ENCODE assay signal across 26 cellular contexts in genomic region chr16:2289282-2289681, GRCh38.
"Had no signal": no experiment of that assay in that cellular context is flagged by ENCODE, and none has a peak within 500 bp of the region (broad histone marks: within the 10 kb centered on the region; RNA-seq: fewer than 3 reads in every experiment).

No MANE protein-coding gene starts in this region.

- H3K4me3 ChIP-seq: esophagus muscularis mucosa, gastrocnemius medialis had no signal

- H3K4me3 Mint-ChIP-seq: activated CD8-positive, alpha-beta T cell treated with anti-CD3 and anti-CD28 coated beads for 36 hours; activated naive CD8-positive, alpha-beta T cell; activated T-cell treated with anti-CD3 and anti-CD28 coated beads, Interleukin-2, amount 50 U/mL, for 4 hours; activated T-helper 17 cell treated with anti-CD3 and anti-CD28 coated beads, Interleukin-2, amount 50 U/mL, for 72 hours; central memory CD8-positive, alpha-beta T cell; effector memory CD8-positive, alpha-beta T cell; WTC11 had no signal

- H3K4me1 ChIP-seq: esophagus muscularis mucosa, foreskin keratinocyte, gastrocnemius medialis had no signal

- H3K9me3 Mint-ChIP-seq: activated CD8-positive, alpha-beta T cell treated with anti-CD3 and anti-CD28 coated beads for 36 hours; activated T-cell treated with anti-CD3 and anti-CD28 coated beads, Interleukin-2, amount 50 U/mL, for 4 hours; activated T-helper 17 cell treated with anti-CD3 and anti-CD28 coated beads, Interleukin-2, amount 50 U/mL, for 72 hours; central memory CD8-positive, alpha-beta T cell; effector memory CD8-positive, alpha-beta T cell; WTC11 had no signal

- H3K27me3 Mint-ChIP-seq: activated CD8-positive, alpha-beta T cell treated with anti-CD3 and anti-CD28 coated beads for 36 hours; activated naive CD8-positive, alpha-beta T cell; activated T-helper 17 cell treated with anti-CD3 and anti-CD28 coated beads, Interleukin-2, amount 50 U/mL, for 72 hours; central memory CD8-positive, alpha-beta T cell; effector memory CD8-positive, alpha-beta T cell had no signal

- H3K36me3 ChIP-seq: brain microvascular endothelial cell, gastrocnemius medialis had no signal

- H3K27ac ChIP-seq: brain microvascular endothelial cell, esophagus muscularis mucosa, foreskin keratinocyte, gastrocnemius medialis had no signal

- H3K27ac Mint-ChIP-seq: activated CD8-positive, alpha-beta T cell treated with anti-CD3 and anti-CD28 coated beads for 36 hours; activated naive CD8-positive, alpha-beta T cell; activated T-helper 17 cell treated with anti-CD3 and anti-CD28 coated beads, Interleukin-2, amount 50 U/mL, for 72 hours; effector memory CD8-positive, alpha-beta T cell; WTC11 had no signal

- H3K4me1 Mint-ChIP-seq: activated T-helper 17 cell treated with anti-CD3 and anti-CD28 coated beads, Interleukin-2, amount 50 U/mL, for 72 hours; central memory CD8-positive, alpha-beta T cell; WTC11 had no signal

- H3K27me3 ChIP-seq: brain microvascular endothelial cell, esophagus muscularis mucosa, foreskin keratinocyte, gastrocnemius medialis had no signal

- ATAC-seq: activated CD8-positive, alpha-beta T cell treated with anti-CD3 and anti-CD28 coated beads for 36 hours; activated T-cell treated with anti-CD3 and anti-CD28 coated beads, Interleukin-2, amount 50 U/mL, for 4 hours; activated T-helper 17 cell treated with anti-CD3 and anti-CD28 coated beads, Interleukin-2, amount 50 U/mL, for 72 hours; effector memory CD8-positive, alpha-beta T cell; foreskin keratinocyte; gastrocnemius medialis; WTC11 had no signal

- H3K9me3 ChIP-seq: esophagus muscularis mucosa, gastrocnemius medialis had no signal

- H3K36me3 Mint-ChIP-seq: activated naive CD8-positive, alpha-beta T cell; WTC11 had no signal

- DNase-seq: activated CD4-positive, alpha-beta T cell treated with anti-CD3 and anti-CD28 coated beads for 48 hours; activated CD4-positive, alpha-beta T cell treated with anti-CD3 and anti-CD28 coated beads, Interleukin-2, amount 50 U/mL, for 1 hour; activated CD4-positive, alpha-beta T cell treated with anti-CD3 and anti-CD28 coated beads, Interleukin-2, amount 50 U/mL, for 48 hours; activated CD8-positive, alpha-beta memory T cell treated with anti-CD3 and anti-CD28 coated beads for 24 hours; activated CD8-positive, alpha-beta T cell treated with anti-CD3 and anti-CD28 coated beads for 36 hours; activated effector memory CD4-positive, alpha-beta T cell treated with Interleukin-2 at 50 U/mL for 16 hours; activated gamma-delta T cell treated with Interleukin-2 at 50 U/mL for 16 hours; activated naive CD4-positive, alpha-beta T cell treated with anti-CD3 and anti-CD28 coated beads, Interleukin-2, amount 50 U/mL, for 16 hours; activated naive CD4-positive, alpha-beta T cell treated with Interleukin-2 at 50 U/mL for 16 hours; activated T-cell treated with anti-CD3 and anti-CD28 coated beads, Interleukin-2, amount 50 U/mL, for 4 hours; amniotic stem cell; anterior cingulate cortex; brain microvascular endothelial cell; cortex of kidney; effector CD4-positive, alpha-beta T cell; effector memory CD8-positive, alpha-beta T cell; erythroblast; foreskin keratinocyte; gastrocnemius medialis; glutamatergic neuron; T-helper 2 cell had no signal
